In the genomic region with DNA sequence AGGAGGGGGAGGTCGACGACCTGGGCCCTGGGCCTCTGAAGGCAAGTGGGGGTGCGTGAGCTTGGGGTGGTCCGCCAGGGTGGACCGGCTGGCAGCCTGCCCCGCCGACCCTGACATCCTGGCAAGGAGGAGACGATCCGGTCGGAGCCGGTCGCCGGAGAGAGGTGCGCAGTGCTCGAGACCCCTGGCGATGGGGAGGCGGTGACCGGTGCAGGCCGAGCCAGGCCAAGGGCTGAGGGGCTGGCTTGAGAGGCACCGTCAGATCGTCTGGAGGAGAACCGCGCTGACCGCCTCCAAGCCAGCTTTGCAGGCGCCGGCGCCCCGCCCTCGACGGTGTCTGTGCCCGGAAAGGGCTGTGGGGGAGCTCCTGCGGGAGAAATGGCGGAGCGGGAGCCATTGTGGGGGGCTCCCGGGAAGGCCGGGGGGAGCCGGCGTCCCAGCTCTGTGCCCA, we compare ENCODE assay signal across 1 cellular context.
A peak's percentile ranks its signal among the peaks of the same experiment; 100 is the strongest.
TF ChIP-seq lines count a peak whose summit lies in the region.

No MANE protein-coding gene starts in this region.

TF ChIP-seq in SK-N-SH, 30 proteins besides CTCF, POLR2A, EP300 and RAD21 (continued from another document):
- TF ChIP-seq, protein P1, sequence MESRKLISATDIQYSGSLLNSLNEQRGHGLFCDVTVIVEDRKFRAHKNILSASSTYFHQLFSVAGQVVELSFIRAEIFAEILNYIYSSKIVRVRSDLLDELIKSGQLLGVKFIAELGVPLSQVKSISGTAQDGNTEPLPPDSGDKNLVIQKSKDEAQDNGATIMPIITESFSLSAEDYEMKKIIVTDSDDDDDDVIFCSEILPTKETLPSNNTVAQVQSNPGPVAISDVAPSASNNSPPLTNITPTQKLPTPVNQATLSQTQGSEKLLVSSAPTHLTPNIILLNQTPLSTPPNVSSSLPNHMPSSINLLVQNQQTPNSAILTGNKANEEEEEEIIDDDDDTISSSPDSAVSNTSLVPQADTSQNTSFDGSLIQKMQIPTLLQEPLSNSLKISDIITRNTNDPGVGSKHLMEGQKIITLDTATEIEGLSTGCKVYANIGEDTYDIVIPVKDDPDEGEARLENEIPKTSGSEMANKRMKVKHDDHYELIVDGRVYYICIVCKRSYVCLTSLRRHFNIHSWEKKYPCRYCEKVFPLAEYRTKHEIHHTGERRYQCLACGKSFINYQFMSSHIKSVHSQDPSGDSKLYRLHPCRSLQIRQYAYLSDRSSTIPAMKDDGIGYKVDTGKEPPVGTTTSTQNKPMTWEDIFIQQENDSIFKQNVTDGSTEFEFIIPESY (IDR thresholded peaks at IDR 0.05; ENCODE audit: borderline replicate concordance, low read depth), result no peak
- no peak for TF ChIP-seq TAF1 (IDR thresholded peaks at IDR 0.05; ENCODE audit: borderline replicate concordance, low read depth, low read length)
- TF ChIP-seq SMC3 (IDR thresholded peaks at IDR 0.05; ENCODE audit: low read depth, low read length), result no peak
- TF ChIP-seq YY1 (IDR thresholded peaks at IDR 0.05; ENCODE audit: low read depth), result peak; percentile 77
- TF ChIP-seq ELF1 (IDR thresholded peaks at IDR 0.05), result no peak
- no peak for TF ChIP-seq EZH2phosphoT487 (IDR thresholded peaks at IDR 0.05; ENCODE audit: borderline replicate concordance, low read depth)
- no peak for TF ChIP-seq RFX5 (IDR thresholded peaks at IDR 0.05; ENCODE audit: low read length)
- no peak for TF ChIP-seq RXRA (IDR thresholded peaks at IDR 0.05; ENCODE audit: borderline replicate concordance, low read depth)
- TF ChIP-seq, protein P2, sequence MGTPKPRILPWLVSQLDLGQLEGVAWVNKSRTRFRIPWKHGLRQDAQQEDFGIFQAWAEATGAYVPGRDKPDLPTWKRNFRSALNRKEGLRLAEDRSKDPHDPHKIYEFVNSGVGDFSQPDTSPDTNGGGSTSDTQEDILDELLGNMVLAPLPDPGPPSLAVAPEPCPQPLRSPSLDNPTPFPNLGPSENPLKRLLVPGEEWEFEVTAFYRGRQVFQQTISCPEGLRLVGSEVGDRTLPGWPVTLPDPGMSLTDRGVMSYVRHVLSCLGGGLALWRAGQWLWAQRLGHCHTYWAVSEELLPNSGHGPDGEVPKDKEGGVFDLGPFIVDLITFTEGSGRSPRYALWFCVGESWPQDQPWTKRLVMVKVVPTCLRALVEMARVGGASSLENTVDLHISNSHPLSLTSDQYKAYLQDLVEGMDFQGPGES (IDR thresholded peaks at IDR 0.05; ENCODE audit: low read depth, low read length), result no peak
- no peak for TF ChIP-seq NRF1 (IDR thresholded peaks at IDR 0.05; ENCODE audit: low read depth, low read length)
